ENCODE assay signal across 23 cellular contexts in genomic region chr14:102925646-102926045, GRCh38. TPM values are rescaled to one million over a fixed set of nuclear protein-coding genes. Genes with fewer than 3 reads are reported as not detected.
"Had no signal": no experiment of that assay in that cellular context is flagged by ENCODE, and none has a peak within 500 bp of the region (broad histone marks: within the 10 kb centered on the region; RNA-seq: fewer than 3 reads in every experiment).

No MANE protein-coding gene starts in this region.

- H3K27ac Mint-ChIP-seq: immature natural killer cell; nephron; progenitor cell of endocrine pancreas; stimulated activated effector memory CD8-positive, alpha-beta T cell treated with anti-CD3 and anti-CD28 coated beads, Interleukin-12 subunit alpha, Interleukin-12 subunit beta, amount 100 ng/mL, for 72 hours; stimulated activated naive CD8-positive, alpha-beta T cell treated with anti-CD3 and anti-CD28 coated beads, Interleukin-15, Interleukin-2, amounts not matched to agents 100 ng/mL and 50 ng/mL, for 24 hours had no signal

- H3K27ac ChIP-seq: colonic mucosa, left ventricle myocardium inferior, neutrophil, ovary, right lobe of liver, testis, tibial nerve had no signal

- H3K9me3 Mint-ChIP-seq: immature natural killer cell; naive B cell; nephron; stimulated activated effector memory CD8-positive, alpha-beta T cell treated with anti-CD3 and anti-CD28 coated beads, Interleukin-12 subunit alpha, Interleukin-12 subunit beta, amount 100 ng/mL, for 72 hours; stimulated activated naive CD8-positive, alpha-beta T cell treated with anti-CD3 and anti-CD28 coated beads, Interleukin-15, Interleukin-2, amounts not matched to agents 100 ng/mL and 50 ng/mL, for 24 hours had no signal

- H3K4me3 ChIP-seq: colonic mucosa, left ventricle myocardium inferior, ovary, right lobe of liver, testis, tibial nerve had no signal

- FAIRE-seq: frontal cortex, keratinocyte had no signal

- H3K4me1 Mint-ChIP-seq: nephron had no signal

- H3K9me3 ChIP-seq: colonic mucosa, left ventricle myocardium inferior, neutrophil, ovary, right lobe of liver, testis, tibial nerve had no signal

- DNase-seq: caudate nucleus; colonic mucosa; effector CD4-positive, alpha-beta T cell; immature natural killer cell; left cardiac atrium; left ventricle myocardium inferior; mesendoderm; naive B cell; ovary; stimulated activated CD4-positive, alpha-beta T cell treated with anti-CD3 and anti-CD28 coated beads, Interleukin-4, amount 100 ng/mL, for 1 hour; stimulated activated CD8-positive, alpha-beta memory T cell treated with anti-CD3 and anti-CD28 coated beads, Interleukin-4, amount 100 ng/mL, for 48 hours; testis had no signal

- H3K27me3 ChIP-seq: ovary, right lobe of liver, testis had no signal

- H3K36me3 ChIP-seq: colonic mucosa, left ventricle myocardium inferior, neutrophil, ovary, right lobe of liver, tibial nerve had no signal

- ATAC-seq: esophagus mucosa; left cardiac atrium; right lobe of liver; stimulated activated effector memory CD8-positive, alpha-beta T cell treated with anti-CD3 and anti-CD28 coated beads, Interleukin-12 subunit alpha, Interleukin-12 subunit beta, amount 100 ng/mL, for 72 hours had no signal

- H3K4me3 Mint-ChIP-seq: immature natural killer cell; nephron; stimulated activated effector memory CD8-positive, alpha-beta T cell treated with anti-CD3 and anti-CD28 coated beads, Interleukin-12 subunit alpha, Interleukin-12 subunit beta, amount 100 ng/mL, for 72 hours; stimulated activated naive CD8-positive, alpha-beta T cell treated with anti-CD3 and anti-CD28 coated beads, Interleukin-15, Interleukin-2, amounts not matched to agents 100 ng/mL and 50 ng/mL, for 24 hours had no signal

- H3K36me3 Mint-ChIP-seq: immature natural killer cell; stimulated activated effector memory CD8-positive, alpha-beta T cell treated with anti-CD3 and anti-CD28 coated beads, Interleukin-12 subunit alpha, Interleukin-12 subunit beta, amount 100 ng/mL, for 72 hours had no signal

RNA-seq across cellular contexts. Expression of gene AMN, which starts 3.2 kb away (rescaled TPM):
- total RNA-seq: left ventricle myocardium inferior had no signal
- polyA plus RNA-seq: fibroblast of lung had no signal
